Comparison of ENCODE assay signal across 19 cellular contexts in genomic region chr3:192687488-192688152, GRCh38. TPM values are rescaled to one million over a fixed set of nuclear protein-coding genes. Genes with fewer than 3 reads are reported as not detected.
DNase-seq lines count a peak whose midpoint lies in the region; ATAC-seq, FAIRE-seq and TF ChIP-seq lines count a peak whose summit lies in the region.
"Had no signal": no experiment of that assay in that cellular context is flagged by ENCODE, and none has a peak within 500 bp of the region (broad histone marks: within the 10 kb centered on the region; RNA-seq: fewer than 3 reads in every experiment).

No MANE protein-coding gene starts in this region.

- peaks cover 0 to 3% (median 0%) of the 10 kb centered on the region in 4 experiments; a peak in 1 of 7 replicates for H3K4me1 ChIP-seq in H1 (replicated peaks in 1 of 4; ENCODE audit: control insufficient read depth in 3 of 4, insufficient read depth in 4 of 4, low read length in 3 of 4)
- peaks cover 0 to 20% (median under 1%) of the 10 kb centered on the region in 12 donors for H3K4me1 ChIP-seq in heart left ventricle
- H3K4me1 ChIP-seq in right atrium auricular region = peaks cover 0 to 10% of the 10 kb centered on the region in 2 donors
- no peaks in the 10 kb centered on the region for H3K4me1 ChIP-seq in osteoblast (ENCODE audit: insufficient read depth, low read length)
- H3K4me1 ChIP-seq: HAP-1 had no signal

- DNase-seq in H1 (ENCODE audit: low read depth in 1 of 2, low spot score in 2 of 2) = no peak
- DNase-seq in heart left ventricle = peak; percentile 26 to 82 (median 58)
- DNase-seq in right atrium auricular region (ENCODE audit: low spot score) = no peak
- DNase-seq in osteoblast (ENCODE audit: insufficient read length, low spot score, missing footprints) = peak; percentile 9
- DNase-seq in WTC11 (ENCODE audit: low spot score) = no peak
- no peak for DNase-seq in NCI-H446 (lab: John Stamatoyannopoulos, UW)
- no peak for DNase-seq in activated naive CD8-positive, alpha-beta T cell treated with anti-CD3 and anti-CD28 coated beads, Interleukin-2, amount 50 U/mL, for 24 hours
- DNase-seq: C1 segment of cervical spinal cord; Calu3; CD4-positive, alpha-beta T cell; DMS79 treated with DMSO at 0.1 percent for 48 hours; EL; GOT3 had no signal

- H2BK5ac ChIP-seq in H1 (ENCODE audit: low read depth, low read length) = peak overlapping the region; percentile 29; the same call in 1 of the 2 replicates

- no peak overlapping the region for H4K91ac ChIP-seq in H1 (replicated peaks; ENCODE audit: insufficient read length, low read length)

- no peak overlapping the region for H3K9ac ChIP-seq in H1 (replicated peaks in 1 of 4; ENCODE audit: extremely low read depth in 1 of 4, low read depth in 3 of 4, low read length in 3 of 4)

- H2BK15ac ChIP-seq in H1 (ENCODE audit: low read length) = no peak overlapping the region

- H3K79me2 ChIP-seq in H1 (ENCODE audit: control insufficient read depth in 1 of 2, insufficient read depth in 2 of 2, low read length in 2 of 2) (no peaks in the 10 kb centered on the region), osteoblast (ENCODE audit: insufficient read depth, low read length) (no peaks in the 10 kb centered on the region)

- TF ChIP-seq CTCF in H1 (IDR thresholded peaks at IDR 0.05; ENCODE audit: control extremely low read depth in 1 of 3, insufficient read depth in 1 of 3, low read depth in 1 of 3, low read length in 3 of 3) = no peak
- no peak for TF ChIP-seq CTCF in heart left ventricle (IDR thresholded peaks at IDR 0.05)
- no peak for TF ChIP-seq CTCF in right atrium auricular region (IDR thresholded peaks at IDR 0.05)
- TF ChIP-seq CTCF in osteoblast (IDR thresholded peaks at IDR 0.05; ENCODE audit: extremely low read depth, low read depth, low read length) = no peak
- no peak for TF ChIP-seq CTCF in WTC11 (IDR thresholded peaks at IDR 0.05)

- H3K4me2 ChIP-seq in H1 (ENCODE audit: insufficient read depth in 1 of 2, low read depth in 2 of 2, low read length in 2 of 2) = no peak overlapping the region
- H3K4me2 ChIP-seq in osteoblast (ENCODE audit: insufficient read depth, low read length) = no peak overlapping the region

- CTCF ChIA-PET in H1 (lab: Charles Lee; ENCODE audit: partially characterized antibody) (no interaction called here), WTC11 (lab: Charles Lee) (no interaction called here)

- no peak overlapping the region for H4K5ac ChIP-seq in H1 (ENCODE audit: insufficient read length, low read depth, low read length)

- H2BK120ac ChIP-seq in H1 (replicated peaks; ENCODE audit: low read depth, low read length) = no peak overlapping the region

- H3K36me3 Mint-ChIP-seq in WTC11 = peaks cover 8% of the 10 kb centered on the region
- no peaks in the 10 kb centered on the region for H3K36me3 Mint-ChIP-seq in activated naive CD8-positive, alpha-beta T cell treated with anti-CD3 and anti-CD28 coated beads, Interleukin-2, amount 50 U/mL, for 24 hours (ENCODE audit: low read depth)

- no peaks in the 10 kb centered on the region for H3K4me1 Mint-ChIP-seq in WTC11
- no peaks in the 10 kb centered on the region for H3K4me1 Mint-ChIP-seq in activated naive CD8-positive, alpha-beta T cell treated with anti-CD3 and anti-CD28 coated beads, Interleukin-2, amount 50 U/mL, for 24 hours
- H3K4me1 Mint-ChIP-seq: B cell had no signal

- H4K8ac ChIP-seq in H1 (ENCODE audit: extremely low read depth, insufficient read depth, low read length) = no peak overlapping the region

- H4K20me1 ChIP-seq in H1 (replicated peaks in 1 of 2; ENCODE audit: control insufficient read depth in 1 of 2, insufficient read depth in 2 of 2, low read length in 2 of 2) (no peaks in the 10 kb centered on the region), osteoblast (ENCODE audit: insufficient read depth, low read length) (no peaks in the 10 kb centered on the region)

- H2BK20ac ChIP-seq in H1 (ENCODE audit: low read length) = no peak overlapping the region

- no peak overlapping the region for H3K4ac ChIP-seq in H1 (replicated peaks; ENCODE audit: insufficient read length, low read depth, low read length)

- no peak overlapping the region for H2AFZ ChIP-seq in H1 (ENCODE audit: low read length)
- no peak overlapping the region for H2AFZ ChIP-seq in osteoblast (ENCODE audit: low read length)

- H3K23me2 ChIP-seq in H1 (ENCODE audit: low read depth, low read length) = no peaks in the 10 kb centered on the region

- H2BK12ac ChIP-seq in H1 (ENCODE audit: low read depth, low read length) = 0 out of 2 replicates have a peak overlapping the region, but pooled peaks have one; percentile 42

- no peak for TF ChIP-seq RAD21 in H1 (IDR thresholded peaks at IDR 0.05 in 1 of 2, conservative IDR thresholded peaks at IDR 0.05 in 1 of 2; ENCODE audit: low read depth in 2 of 2, low read length in 2 of 2)

- H3K14ac ChIP-seq in H1 (ENCODE audit: insufficient read length) = no peak overlapping the region

- H3K9me3 ChIP-seq in H1 (ENCODE audit: insufficient read depth in 2 of 2, low read depth in 1 of 2, low read length in 1 of 2) = peaks cover 3 to 5% of the 10 kb centered on the region in 2 experiments; a peak in 3 of 4 replicates
- H3K9me3 ChIP-seq in heart left ventricle = peaks cover 0 to 16% (median 6%) of the 10 kb centered on the region in 12 donors
- peaks cover 0 to 8% of the 10 kb centered on the region in 2 donors for H3K9me3 ChIP-seq in right atrium auricular region
- H3K9me3 ChIP-seq in osteoblast (ENCODE audit: low read depth, low read length) = no peaks in the 10 kb centered on the region
- H3K9me3 ChIP-seq: HAP-1 had no signal

- FAIRE-seq in H1 (lab: Jason Lieb, UNC) = no peak
- FAIRE-seq: A204.1, G401.6, GM12891 had no signal

- no peak overlapping the region for H3K27ac ChIP-seq in H1 (ENCODE audit: low read depth, low read length)
- H3K27ac ChIP-seq in heart left ventricle = peak overlapping the region in 9 of 12 donors; percentile 14 to 69 (median 40)
- H3K27ac ChIP-seq in right atrium auricular region = peak overlapping the region; percentile 40 to 84
- H3K27ac ChIP-seq in osteoblast (ENCODE audit: low read depth, low read length) = no peak overlapping the region
- H3K27ac ChIP-seq: HL-60 had no signal

- no peaks in the 10 kb centered on the region; a peak in 1 of 8 replicates for H3K36me3 ChIP-seq in H1 (ENCODE audit: control insufficient read depth in 2 of 4, insufficient read depth in 4 of 4, low read length in 3 of 4)
- no peaks in the 10 kb centered on the region for H3K36me3 ChIP-seq in heart left ventricle
- no peaks in the 10 kb centered on the region for H3K36me3 ChIP-seq in right atrium auricular region
- H3K36me3 ChIP-seq in osteoblast (ENCODE audit: insufficient read depth, low read length) = no peaks in the 10 kb centered on the region
- H3K36me3 ChIP-seq: HAP-1 had no signal

- no peak overlapping the region for H3K4me3 Mint-ChIP-seq in WTC11
- H3K4me3 Mint-ChIP-seq in activated naive CD8-positive, alpha-beta T cell treated with anti-CD3 and anti-CD28 coated beads, Interleukin-2, amount 50 U/mL, for 24 hours = no peak overlapping the region
- H3K4me3 Mint-ChIP-seq: B cell; CD4-positive, alpha-beta T cell had no signal

- POLR2A ChIA-PET in H1 (lab: Charles Lee; ENCODE audit: partially characterized antibody) = no interaction called here
- POLR2A ChIA-PET in WTC11 (lab: Charles Lee) = no interaction called here

- no peak overlapping the region for H3K56ac ChIP-seq in H1 (replicated peaks; ENCODE audit: insufficient read length, low read depth, low read length)

- peaks cover 37% of the 10 kb centered on the region for H3K9me3 Mint-ChIP-seq in WTC11
- peaks cover 4% of the 10 kb centered on the region for H3K9me3 Mint-ChIP-seq in activated naive CD8-positive, alpha-beta T cell treated with anti-CD3 and anti-CD28 coated beads, Interleukin-2, amount 50 U/mL, for 24 hours

- no peak overlapping the region for H3K4me3 ChIP-seq in H1 (ENCODE audit: extremely low read depth in 1 of 4, insufficient read depth in 2 of 4, low read depth in 3 of 4, low read length in 4 of 4)
- no peak overlapping the region for H3K4me3 ChIP-seq in heart left ventricle
- H3K4me3 ChIP-seq in right atrium auricular region = no peak overlapping the region
- H3K4me3 ChIP-seq in osteoblast (ENCODE audit: insufficient read depth, low read length) = no peak overlapping the region
- H3K4me3 ChIP-seq: HAP-1 had no signal

- H3K79me1 ChIP-seq in H1 (ENCODE audit: low read depth, low read length) = no peaks in the 10 kb centered on the region

- peaks cover 0 to 2% (median 0%) of the 10 kb centered on the region in 4 experiments; a peak in 1 of 7 replicates for H3K27me3 ChIP-seq in H1 (replicated peaks in 1 of 4; ENCODE audit: control insufficient read depth in 3 of 4, extremely low read depth in 1 of 4, insufficient read depth in 3 of 4, low read length in 3 of 4)
- no peaks in the 10 kb centered on the region for H3K27me3 ChIP-seq in heart left ventricle
- no peaks in the 10 kb centered on the region for H3K27me3 ChIP-seq in right atrium auricular region
- H3K27me3 ChIP-seq in osteoblast (ENCODE audit: insufficient read depth, low read length) = no peaks in the 10 kb centered on the region

- H3K18ac ChIP-seq in H1 (ENCODE audit: extremely low read depth, low read length) = no peak overlapping the region

- H3K27ac Mint-ChIP-seq in WTC11 = no peak overlapping the region; the same call in 1 of the 2 replicates
- H3K27ac Mint-ChIP-seq in activated naive CD8-positive, alpha-beta T cell treated with anti-CD3 and anti-CD28 coated beads, Interleukin-2, amount 50 U/mL, for 24 hours = no peak overlapping the region
- H3K27ac Mint-ChIP-seq: B cell; CD4-positive, alpha-beta T cell had no signal

- H3K23ac ChIP-seq in H1 (ENCODE audit: insufficient read length) = no peak overlapping the region

- WGBS in H1 (ENCODE audit: extremely low coverage in 1 of 2, insufficient coverage in 1 of 2, insufficient read length in 1 of 2, insufficient replicate concordance in 2 of 2, low coverage in 1 of 2, low lambda C conversion rate in 2 of 2, missing lambda C conversion rate in 1 of 2), 2 experiments = 94% methylated on average over 5 of the region's 5 CpGs; no CpG with 5 or more reads in 1 of the 2 experiments
- 59 to 65% (median 62%) methylated on average over 4 to 5 of the region's 5 CpGs for WGBS in heart left ventricle, 4 donors

- intact Hi-C loops in heart left ventricle (cut with DNase I) = no loop called here

- ATAC-seq in heart left ventricle (peak; percentile 84 to 92 (median 86)), WTC11 (no peak)
- no peak for ATAC-seq in activated naive CD8-positive, alpha-beta T cell treated with anti-CD3 and anti-CD28 coated beads, Interleukin-2, amount 50 U/mL, for 24 hours

- no peak for TF ChIP-seq POLR2A in H1 (IDR thresholded peaks at IDR 0.05; ENCODE audit: control extremely low read depth in 1 of 2, low read depth in 2 of 2, low read length in 2 of 2)
- no peak for TF ChIP-seq POLR2A in heart left ventricle (IDR thresholded peaks at IDR 0.05)

- H3K27me3 Mint-ChIP-seq in WTC11 (ENCODE audit: low read depth) = no peaks in the 10 kb centered on the region
- H3K27me3 Mint-ChIP-seq in activated naive CD8-positive, alpha-beta T cell treated with anti-CD3 and anti-CD28 coated beads, Interleukin-2, amount 50 U/mL, for 24 hours = peaks cover 3% of the 10 kb centered on the region
- H3K27me3 Mint-ChIP-seq: B cell had no signal

- no peak overlapping the region for H2AK5ac ChIP-seq in H1 (ENCODE audit: low read depth, low read length)

- no peak for TF ChIP-seq EP300 in H1 (IDR thresholded peaks at IDR 0.05; ENCODE audit: borderline replicate concordance in 1 of 2, low read depth in 2 of 2, low read length in 2 of 2)

RNA-seq across cellular contexts. Expression of gene FGF12, which starts 39.7 kb away (rescaled TPM):
- 13.6 and 16.6 TPM in 2 replicates for total RNA-seq in H1 (2021; fragmentation: NEBNext Ultra II Directional; extraction: Animal tissue kit (Norgen Biotek cat#: 25700))
- polyA plus RNA-seq in H1 (2011; rRNA removed) = 3.0 and 4.1 TPM in 2 replicates
- polyA plus RNA-seq in H1 (2011; cell fraction: cytosol; rRNA removed) = 4.3 TPM
- 6.0 TPM for polyA plus RNA-seq in H1 (2011; cell fraction: nucleus; rRNA removed)
- polyA plus RNA-seq in H1 (2012, experiment 1 of 2) = 6.5 to 11.1 TPM (median 10.2 TPM) in 4 replicates
- 6.1 TPM for polyA plus RNA-seq in H1 (2012, experiment 2 of 2)
- polyA plus RNA-seq in H1 (2013, experiment 1 of 2) = 21.4 TPM
- polyA plus RNA-seq in H1 (2013, experiment 2 of 2) = 19.4 TPM
- polyA minus RNA-seq in H1 (2011; rRNA and poly(A)+ RNA removed) = 13.2 and 18.9 TPM in 2 replicates
- polyA minus RNA-seq in H1 (2011; cell fraction: cytosol; rRNA and poly(A)+ RNA removed) = 6.5 TPM
- polyA minus RNA-seq in H1 (2011; cell fraction: nucleus; rRNA and poly(A)+ RNA removed) = 28.4 TPM
- 100 to 1,000 TPM; 118 to 420 (median 265) TPM for total RNA-seq in heart left ventricle
- 100 to 1,000 TPM in 1 of 2 donors, 10 to 100 TPM in 1; 21.8 to 366 TPM for polyA plus RNA-seq in heart left ventricle
- total RNA-seq in right atrium auricular region = 100 to 1,000 TPM; 126 to 218 TPM
- not detected in 2 replicates for total RNA-seq in osteoblast
- total RNA-seq in WTC11 (2021) = 8.0 to 13.5 TPM (median 11.0 TPM) in 3 replicates
- total RNA-seq: B cell; CD4-positive, alpha-beta T cell had no signal

Comparison
In these comparisons a context has a peak if more than half of its experiments do, and no peak if none do; other contexts are left out.
1. DNase-seq: peak in heart left ventricle (5 of 5) and osteoblast (single experiment); none in H1 (0 of 2), right atrium auricular region (single experiment), WTC11 (single experiment), NCI-H446 (0 of 2) and activated naive CD8-positive, alpha-beta T cell treated with anti-CD3 and anti-CD28 coated beads, Interleukin-2, amount 50 U/mL, for 24 hours (single experiment).
2. H3K27ac ChIP-seq: peak in heart left ventricle (9 of 12) and right atrium auricular region (2 of 2); none in H1 (single experiment) and osteoblast (single experiment).
3. ATAC-seq: peak in heart left ventricle (4 of 4); none in WTC11 (single experiment) and activated naive CD8-positive, alpha-beta T cell treated with anti-CD3 and anti-CD28 coated beads, Interleukin-2, amount 50 U/mL, for 24 hours (single experiment).